In the genomic region with DNA sequence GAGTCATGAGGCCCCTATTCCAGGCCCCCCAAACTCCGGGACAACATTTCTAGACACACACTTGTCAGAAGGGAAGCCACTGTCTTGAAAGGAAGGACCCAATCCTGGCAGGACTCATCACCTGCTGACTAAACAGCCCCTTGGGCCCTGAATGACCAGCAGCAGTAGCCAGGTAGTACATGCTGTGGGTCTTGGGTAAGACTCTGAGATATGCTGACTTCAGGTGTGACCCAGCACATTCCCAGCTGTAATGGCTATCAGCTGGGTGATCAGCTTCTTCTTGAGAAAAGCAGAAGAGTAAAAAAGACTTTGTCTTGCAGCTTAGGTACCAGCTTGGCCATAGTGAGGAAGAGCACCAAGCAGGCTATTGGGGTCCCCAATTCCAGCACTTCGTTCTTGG, we compare ENCODE assay signal across 28 cellular contexts.
"Had no signal": no experiment of that assay in that cellular context is flagged by ENCODE, and none has a peak within 500 bp of the region (broad histone marks: within the 10 kb centered on the region; RNA-seq: fewer than 3 reads in every experiment).

No MANE protein-coding gene starts in this region.

- H3K4me3 ChIP-seq: colonic mucosa, coronary artery, dorsolateral prefrontal cortex, esophagus muscularis mucosa, esophagus squamous epithelium, gastrocnemius medialis, gastroesophageal sphincter, heart left ventricle, heart right ventricle had no signal

- H3K27me3 ChIP-seq: colonic mucosa, dorsolateral prefrontal cortex, esophagus muscularis mucosa, esophagus squamous epithelium, foreskin keratinocyte, gastrocnemius medialis, gastroesophageal sphincter, heart left ventricle, heart right ventricle had no signal

- H3K36me3 ChIP-seq: colonic mucosa, gastrocnemius medialis had no signal

- H3K27ac ChIP-seq: colonic mucosa, coronary artery, dorsolateral prefrontal cortex, epithelial cell of prostate, esophagus muscularis mucosa, esophagus squamous epithelium, foreskin keratinocyte, gastrocnemius medialis, gastroesophageal sphincter, heart left ventricle, heart right ventricle had no signal

- H3K4me1 ChIP-seq: colonic mucosa, esophagus muscularis mucosa, esophagus squamous epithelium, foreskin keratinocyte, gastrocnemius medialis, gastroesophageal sphincter, heart left ventricle, heart right ventricle had no signal

- FAIRE-seq: colon, endometrium, endothelial cell of umbilical vein, frontal cortex had no signal

- H3K9me3 ChIP-seq: colonic mucosa, esophagus squamous epithelium, gastrocnemius medialis, gastroesophageal sphincter had no signal

- ATAC-seq: effector memory CD8-positive, alpha-beta T cell; esophagus mucosa; foreskin keratinocyte; gastrocnemius medialis; gastroesophageal sphincter; heart left ventricle; heart right ventricle had no signal

- DNase-seq: colonic mucosa; cortex of kidney; dermis blood vessel endothelial cell; dorsolateral prefrontal cortex; effector CD4-positive, alpha-beta T cell; effector CD8-positive, alpha-beta T cell; effector memory CD4-positive, alpha-beta T cell; effector memory CD8-positive, alpha-beta T cell; endodermal cell; erythroblast; esophagus squamous epithelium; foreskin fibroblast; foreskin keratinocyte; foreskin melanocyte; gastrocnemius medialis; glutamatergic neuron; head of caudate nucleus; heart left ventricle; heart right ventricle had no signal
